Comparison of ENCODE assay signal across 2 cellular contexts in genomic region chr10:102919992-102920736, GRCh38.
TF ChIP-seq lines count a peak whose summit lies in the region.

No MANE protein-coding gene starts in this region.

TF ChIP-seq in A549, 52 proteins besides CTCF, POLR2A, EP300 and RAD21 (continued from another document):
- TF ChIP-seq PBX3 (IDR thresholded peaks at IDR 0.05): no peak
- no peak for TF ChIP-seq RARB (CRISPR knock-in tag; IDR thresholded peaks at IDR 0.05)
- TF ChIP-seq CHD4 (IDR thresholded peaks at IDR 0.05; ENCODE audit: borderline replicate concordance): no peak
- no peak for TF ChIP-seq FOSB (CRISPR knock-in tag; IDR thresholded peaks at IDR 0.05)
- no peak for TF ChIP-seq SMC3 (IDR thresholded peaks at IDR 0.05)
- TF ChIP-seq TP53 (CRISPR knock-in tag; IDR thresholded peaks at IDR 0.05): no peak
- TF ChIP-seq, protein P1, sequence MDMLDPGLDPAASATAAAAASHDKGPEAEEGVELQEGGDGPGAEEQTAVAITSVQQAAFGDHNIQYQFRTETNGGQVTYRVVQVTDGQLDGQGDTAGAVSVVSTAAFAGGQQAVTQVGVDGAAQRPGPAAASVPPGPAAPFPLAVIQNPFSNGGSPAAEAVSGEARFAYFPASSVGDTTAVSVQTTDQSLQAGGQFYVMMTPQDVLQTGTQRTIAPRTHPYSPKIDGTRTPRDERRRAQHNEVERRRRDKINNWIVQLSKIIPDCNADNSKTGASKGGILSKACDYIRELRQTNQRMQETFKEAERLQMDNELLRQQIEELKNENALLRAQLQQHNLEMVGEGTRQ (IDR thresholded peaks at IDR 0.05): no peak
- no peak for TF ChIP-seq BCL3 (IDR thresholded peaks at IDR 0.05)
- TF ChIP-seq CBX2 (IDR thresholded peaks at IDR 0.05; ENCODE audit: borderline replicate concordance, low read depth): no peak
- TF ChIP-seq NFE2L2 (conservative IDR thresholded peaks at IDR 0.05; ENCODE audit: low read length): no peak
- TF ChIP-seq CEBPB (IDR thresholded peaks at IDR 0.05): no peak
- TF ChIP-seq PHF8 (IDR thresholded peaks at IDR 0.05; ENCODE audit: borderline replicate concordance, low read depth): no peak
- TF ChIP-seq SREBF2 (IDR thresholded peaks at IDR 0.05): no peak
- no peak for TF ChIP-seq KDM5A (IDR thresholded peaks at IDR 0.05)
- TF ChIP-seq HES2 (IDR thresholded peaks at IDR 0.05): no peak

TF ChIP-seq in HEK293, 187 proteins besides CTCF, POLR2A, EP300 and RAD21 (continued from another document and continues in another):
- no peak for TF ChIP-seq REST (tag by site-specific recombination; IDR thresholded peaks at IDR 0.05)
- no peak for TF ChIP-seq HOXD13 (CRISPR knock-in tag; IDR thresholded peaks at IDR 0.05; ENCODE audit: borderline replicate concordance)
- TF ChIP-seq GLIS2 (tag by site-specific recombination; IDR thresholded peaks at IDR 0.05): peak; percentile 44; the same call in 1 of the 2 replicates
- TF ChIP-seq ZNF768 (tag by site-specific recombination; IDR thresholded peaks at IDR 0.05): no peak
- TF ChIP-seq KLF16 (tag by site-specific recombination; IDR thresholded peaks at IDR 0.05): 0 out of 2 replicates have a peak, but pooled peaks have one; percentile 15
- no peak for TF ChIP-seq ZBTB8A (tag by site-specific recombination; IDR thresholded peaks at IDR 0.05)
- TF ChIP-seq ZNF341 (tag by site-specific recombination; IDR thresholded peaks at IDR 0.05; ENCODE audit: low read depth): peak; percentile 28; the same call in 1 of the 2 replicates
- no peak for TF ChIP-seq ZNF600 (tag by site-specific recombination; IDR thresholded peaks at IDR 0.05)
- no peak for TF ChIP-seq ZNF785 (tag by site-specific recombination; IDR thresholded peaks at IDR 0.05)
- no peak for TF ChIP-seq ZNF707 (tag by site-specific recombination; IDR thresholded peaks at IDR 0.05)
- no peak for TF ChIP-seq ZNF138 (tag by site-specific recombination; IDR thresholded peaks at IDR 0.05; ENCODE audit: borderline replicate concordance)
- 0 out of 2 replicates have a peak, but pooled peaks have one; percentile 3 for TF ChIP-seq IKZF3 (tag by site-specific recombination; IDR thresholded peaks at IDR 0.05)
- 0 out of 2 replicates have a peak, but pooled peaks have one; percentile 29 for TF ChIP-seq ZIC2 (tag by site-specific recombination; IDR thresholded peaks at IDR 0.05)
- TF ChIP-seq, protein P2, sequence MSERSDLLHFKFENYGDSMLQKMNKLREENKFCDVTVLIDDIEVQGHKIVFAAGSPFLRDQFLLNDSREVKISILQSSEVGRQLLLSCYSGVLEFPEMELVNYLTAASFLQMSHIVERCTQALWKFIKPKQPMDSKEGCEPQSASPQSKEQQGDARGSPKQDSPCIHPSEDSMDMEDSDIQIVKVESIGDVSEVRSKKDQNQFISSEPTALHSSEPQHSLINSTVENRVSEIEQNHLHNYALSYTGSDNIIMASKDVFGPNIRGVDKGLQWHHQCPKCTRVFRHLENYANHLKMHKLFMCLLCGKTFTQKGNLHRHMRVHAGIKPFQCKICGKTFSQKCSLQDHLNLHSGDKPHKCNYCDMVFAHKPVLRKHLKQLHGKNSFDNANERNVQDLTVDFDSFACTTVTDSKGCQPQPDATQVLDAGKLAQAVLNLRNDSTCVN (tag by site-specific recombination; optimal IDR thresholded peaks at IDR 0.05): no peak
- TF ChIP-seq ZNF146 (tag by site-specific recombination; IDR thresholded peaks at IDR 0.05): no peak
- no peak for TF ChIP-seq ZNF560 (tag by site-specific recombination; IDR thresholded peaks at IDR 0.05; ENCODE audit: borderline replicate concordance)
- peak; percentile 53; the same call in 1 of the 2 replicates for TF ChIP-seq SP2 (tag by site-specific recombination; IDR thresholded peaks at IDR 0.05)
- TF ChIP-seq ZNF791 (tag by site-specific recombination; IDR thresholded peaks at IDR 0.05): no peak
- no peak for TF ChIP-seq ZNF830 (tag by site-specific recombination; IDR thresholded peaks at IDR 0.05; ENCODE audit: low read depth)
- TF ChIP-seq ZNF311 (tag by site-specific recombination; IDR thresholded peaks at IDR 0.05; ENCODE audit: borderline replicate concordance): no peak
- TF ChIP-seq, protein P3, sequence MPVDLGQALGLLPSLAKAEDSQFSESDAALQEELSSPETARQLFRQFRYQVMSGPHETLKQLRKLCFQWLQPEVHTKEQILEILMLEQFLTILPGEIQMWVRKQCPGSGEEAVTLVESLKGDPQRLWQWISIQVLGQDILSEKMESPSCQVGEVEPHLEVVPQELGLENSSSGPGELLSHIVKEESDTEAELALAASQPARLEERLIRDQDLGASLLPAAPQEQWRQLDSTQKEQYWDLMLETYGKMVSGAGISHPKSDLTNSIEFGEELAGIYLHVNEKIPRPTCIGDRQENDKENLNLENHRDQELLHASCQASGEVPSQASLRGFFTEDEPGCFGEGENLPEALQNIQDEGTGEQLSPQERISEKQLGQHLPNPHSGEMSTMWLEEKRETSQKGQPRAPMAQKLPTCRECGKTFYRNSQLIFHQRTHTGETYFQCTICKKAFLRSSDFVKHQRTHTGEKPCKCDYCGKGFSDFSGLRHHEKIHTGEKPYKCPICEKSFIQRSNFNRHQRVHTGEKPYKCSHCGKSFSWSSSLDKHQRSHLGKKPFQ (tag by site-specific recombination; IDR thresholded peaks at IDR 0.05): no peak
- TF ChIP-seq GFI1B (tag by site-specific recombination; IDR thresholded peaks at IDR 0.05): no peak
- no peak for TF ChIP-seq ZNF645 (tag by site-specific recombination; IDR thresholded peaks at IDR 0.05)
- TF ChIP-seq ZNF571 (tag by site-specific recombination; IDR thresholded peaks at IDR 0.05): no peak
- no peak for TF ChIP-seq ZNF610 (tag by site-specific recombination; IDR thresholded peaks at IDR 0.05; ENCODE audit: borderline replicate concordance)
- 0 out of 2 replicates have a peak, but pooled peaks have one; percentile 26 for TF ChIP-seq ZNF692 (tag by site-specific recombination; IDR thresholded peaks at IDR 0.05)
- TF ChIP-seq ZFP41 (tag by site-specific recombination; IDR thresholded peaks at IDR 0.05; ENCODE audit: borderline replicate concordance): no peak
- peak; percentile 45; the same call in 1 of the 2 replicates for TF ChIP-seq ZBTB17 (tag by site-specific recombination; IDR thresholded peaks at IDR 0.05)
- TF ChIP-seq ZNF26 (tag by site-specific recombination; IDR thresholded peaks at IDR 0.05): no peak
- peak; percentile 29; the same call in 1 of the 2 replicates for TF ChIP-seq KLF8 (tag by site-specific recombination; IDR thresholded peaks at IDR 0.05)
- TF ChIP-seq ZNF174 (tag by site-specific recombination; IDR thresholded peaks at IDR 0.05): no peak
- no peak for TF ChIP-seq ZNF24 (tag by site-specific recombination; IDR thresholded peaks at IDR 0.05)
- TF ChIP-seq, protein P4, sequence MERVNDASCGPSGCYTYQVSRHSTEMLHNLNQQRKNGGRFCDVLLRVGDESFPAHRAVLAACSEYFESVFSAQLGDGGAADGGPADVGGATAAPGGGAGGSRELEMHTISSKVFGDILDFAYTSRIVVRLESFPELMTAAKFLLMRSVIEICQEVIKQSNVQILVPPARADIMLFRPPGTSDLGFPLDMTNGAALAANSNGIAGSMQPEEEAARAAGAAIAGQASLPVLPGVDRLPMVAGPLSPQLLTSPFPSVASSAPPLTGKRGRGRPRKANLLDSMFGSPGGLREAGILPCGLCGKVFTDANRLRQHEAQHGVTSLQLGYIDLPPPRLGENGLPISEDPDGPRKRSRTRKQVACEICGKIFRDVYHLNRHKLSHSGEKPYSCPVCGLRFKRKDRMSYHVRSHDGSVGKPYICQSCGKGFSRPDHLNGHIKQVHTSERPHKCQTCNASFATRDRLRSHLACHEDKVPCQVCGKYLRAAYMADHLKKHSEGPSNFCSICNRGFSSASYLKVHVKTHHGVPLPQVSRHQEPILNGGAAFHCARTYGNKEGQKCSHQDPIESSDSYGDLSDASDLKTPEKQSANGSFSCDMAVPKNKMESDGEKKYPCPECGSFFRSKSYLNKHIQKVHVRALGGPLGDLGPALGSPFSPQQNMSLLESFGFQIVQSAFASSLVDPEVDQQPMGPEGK (tag by site-specific recombination; IDR thresholded peaks at IDR 0.05): 0 out of 2 replicates have a peak, but pooled peaks have one; percentile 28
- TF ChIP-seq ZNF335 (tag by site-specific recombination; conservative IDR thresholded peaks at IDR 0.05): peak; percentile 83
- TF ChIP-seq ZNF488 (tag by site-specific recombination; IDR thresholded peaks at IDR 0.05): no peak
- no peak for TF ChIP-seq PBX3 (CRISPR knock-in tag; IDR thresholded peaks at IDR 0.05)
